ENCODE assay signal across 1 cellular context in the genomic region with DNA sequence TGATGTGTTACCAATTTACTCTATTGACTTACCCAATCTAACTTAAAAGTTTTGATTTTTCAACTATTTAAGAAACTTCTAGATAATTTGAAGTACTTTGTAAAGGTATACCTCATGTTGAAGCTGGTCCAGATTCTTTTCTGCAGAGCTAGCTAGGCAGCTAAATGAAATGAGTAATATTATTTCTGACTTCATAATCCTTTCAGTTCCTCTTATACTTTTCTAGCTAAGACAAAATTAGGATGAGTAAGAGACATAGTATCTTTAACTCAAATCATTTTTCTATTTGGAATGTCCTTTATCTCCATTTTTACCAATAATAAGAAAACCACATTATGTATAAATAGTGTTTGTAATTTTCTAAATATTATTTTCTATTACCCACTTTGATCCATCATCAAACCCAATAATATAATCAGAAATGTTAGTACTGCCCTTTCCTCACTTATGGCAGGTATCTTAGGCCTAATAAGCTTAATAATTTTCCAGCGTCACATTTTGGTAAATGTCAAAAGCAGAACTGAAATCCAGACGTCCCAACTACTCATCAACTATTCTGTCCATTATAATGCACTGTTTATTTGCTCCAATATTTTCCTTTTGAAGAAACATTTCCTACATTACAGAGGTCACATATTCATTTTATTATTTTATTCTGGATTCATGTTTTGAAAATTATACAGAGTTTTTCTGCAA.
TF ChIP-seq lines count a peak whose summit lies in the region.

No MANE protein-coding gene starts in this region.

TF ChIP-seq in SK-N-SH treated with all-trans-retinoic acid at 6 μM for 48 hours, 23 proteins besides CTCF, POLR2A, EP300 and RAD21 (continued from another document):
- TF ChIP-seq, protein P1, sequence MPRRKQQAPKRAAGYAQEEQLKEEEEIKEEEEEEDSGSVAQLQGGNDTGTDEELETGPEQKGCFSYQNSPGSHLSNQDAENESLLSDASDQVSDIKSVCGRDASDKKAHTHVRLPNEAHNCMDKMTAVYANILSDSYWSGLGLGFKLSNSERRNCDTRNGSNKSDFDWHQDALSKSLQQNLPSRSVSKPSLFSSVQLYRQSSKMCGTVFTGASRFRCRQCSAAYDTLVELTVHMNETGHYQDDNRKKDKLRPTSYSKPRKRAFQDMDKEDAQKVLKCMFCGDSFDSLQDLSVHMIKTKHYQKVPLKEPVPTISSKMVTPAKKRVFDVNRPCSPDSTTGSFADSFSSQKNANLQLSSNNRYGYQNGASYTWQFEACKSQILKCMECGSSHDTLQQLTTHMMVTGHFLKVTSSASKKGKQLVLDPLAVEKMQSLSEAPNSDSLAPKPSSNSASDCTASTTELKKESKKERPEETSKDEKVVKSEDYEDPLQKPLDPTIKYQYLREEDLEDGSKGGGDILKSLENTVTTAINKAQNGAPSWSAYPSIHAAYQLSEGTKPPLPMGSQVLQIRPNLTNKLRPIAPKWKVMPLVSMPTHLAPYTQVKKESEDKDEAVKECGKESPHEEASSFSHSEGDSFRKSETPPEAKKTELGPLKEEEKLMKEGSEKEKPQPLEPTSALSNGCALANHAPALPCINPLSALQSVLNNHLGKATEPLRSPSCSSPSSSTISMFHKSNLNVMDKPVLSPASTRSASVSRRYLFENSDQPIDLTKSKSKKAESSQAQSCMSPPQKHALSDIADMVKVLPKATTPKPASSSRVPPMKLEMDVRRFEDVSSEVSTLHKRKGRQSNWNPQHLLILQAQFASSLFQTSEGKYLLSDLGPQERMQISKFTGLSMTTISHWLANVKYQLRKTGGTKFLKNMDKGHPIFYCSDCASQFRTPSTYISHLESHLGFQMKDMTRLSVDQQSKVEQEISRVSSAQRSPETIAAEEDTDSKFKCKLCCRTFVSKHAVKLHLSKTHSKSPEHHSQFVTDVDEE (CRISPR knock-in tag; IDR thresholded peaks at IDR 0.05), result no peak
- TF ChIP-seq ESRRG (CRISPR knock-in tag; IDR thresholded peaks at IDR 0.05), result no peak
- TF ChIP-seq, protein P2, sequence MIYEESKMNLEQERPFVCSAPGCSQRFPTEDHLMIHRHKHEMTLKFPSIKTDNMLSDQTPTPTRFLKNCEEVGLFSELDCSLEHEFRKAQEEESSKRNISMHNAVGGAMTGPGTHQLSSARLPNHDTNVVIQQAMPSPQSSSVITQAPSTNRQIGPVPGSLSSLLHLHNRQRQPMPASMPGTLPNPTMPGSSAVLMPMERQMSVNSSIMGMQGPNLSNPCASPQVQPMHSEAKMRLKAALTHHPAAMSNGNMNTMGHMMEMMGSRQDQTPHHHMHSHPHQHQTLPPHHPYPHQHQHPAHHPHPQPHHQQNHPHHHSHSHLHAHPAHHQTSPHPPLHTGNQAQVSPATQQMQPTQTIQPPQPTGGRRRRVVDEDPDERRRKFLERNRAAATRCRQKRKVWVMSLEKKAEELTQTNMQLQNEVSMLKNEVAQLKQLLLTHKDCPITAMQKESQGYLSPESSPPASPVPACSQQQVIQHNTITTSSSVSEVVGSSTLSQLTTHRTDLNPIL (CRISPR knock-in tag; IDR thresholded peaks at IDR 0.05; ENCODE audit: low read depth), result no peak
- TF ChIP-seq ARNTL (CRISPR knock-in tag; IDR thresholded peaks at IDR 0.05; ENCODE audit: borderline replicate concordance, low read depth), result no peak
- TF ChIP-seq, protein P3, sequence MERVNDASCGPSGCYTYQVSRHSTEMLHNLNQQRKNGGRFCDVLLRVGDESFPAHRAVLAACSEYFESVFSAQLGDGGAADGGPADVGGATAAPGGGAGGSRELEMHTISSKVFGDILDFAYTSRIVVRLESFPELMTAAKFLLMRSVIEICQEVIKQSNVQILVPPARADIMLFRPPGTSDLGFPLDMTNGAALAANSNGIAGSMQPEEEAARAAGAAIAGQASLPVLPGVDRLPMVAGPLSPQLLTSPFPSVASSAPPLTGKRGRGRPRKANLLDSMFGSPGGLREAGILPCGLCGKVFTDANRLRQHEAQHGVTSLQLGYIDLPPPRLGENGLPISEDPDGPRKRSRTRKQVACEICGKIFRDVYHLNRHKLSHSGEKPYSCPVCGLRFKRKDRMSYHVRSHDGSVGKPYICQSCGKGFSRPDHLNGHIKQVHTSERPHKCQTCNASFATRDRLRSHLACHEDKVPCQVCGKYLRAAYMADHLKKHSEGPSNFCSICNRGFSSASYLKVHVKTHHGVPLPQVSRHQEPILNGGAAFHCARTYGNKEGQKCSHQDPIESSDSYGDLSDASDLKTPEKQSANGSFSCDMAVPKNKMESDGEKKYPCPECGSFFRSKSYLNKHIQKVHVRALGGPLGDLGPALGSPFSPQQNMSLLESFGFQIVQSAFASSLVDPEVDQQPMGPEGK (CRISPR knock-in tag; IDR thresholded peaks at IDR 0.05; ENCODE audit: borderline replicate concordance), result no peak
- TF ChIP-seq TCF4 (CRISPR knock-in tag; IDR thresholded peaks at IDR 0.05; ENCODE audit: borderline replicate concordance), result no peak
- TF ChIP-seq OSR1 (CRISPR knock-in tag; IDR thresholded peaks at IDR 0.05), result no peak
- TF ChIP-seq GLIS3 (CRISPR knock-in tag; IDR thresholded peaks at IDR 0.05), result no peak
- TF ChIP-seq SNAI2 (CRISPR knock-in tag; IDR thresholded peaks at IDR 0.05), result no peak
- TF ChIP-seq, protein P4, sequence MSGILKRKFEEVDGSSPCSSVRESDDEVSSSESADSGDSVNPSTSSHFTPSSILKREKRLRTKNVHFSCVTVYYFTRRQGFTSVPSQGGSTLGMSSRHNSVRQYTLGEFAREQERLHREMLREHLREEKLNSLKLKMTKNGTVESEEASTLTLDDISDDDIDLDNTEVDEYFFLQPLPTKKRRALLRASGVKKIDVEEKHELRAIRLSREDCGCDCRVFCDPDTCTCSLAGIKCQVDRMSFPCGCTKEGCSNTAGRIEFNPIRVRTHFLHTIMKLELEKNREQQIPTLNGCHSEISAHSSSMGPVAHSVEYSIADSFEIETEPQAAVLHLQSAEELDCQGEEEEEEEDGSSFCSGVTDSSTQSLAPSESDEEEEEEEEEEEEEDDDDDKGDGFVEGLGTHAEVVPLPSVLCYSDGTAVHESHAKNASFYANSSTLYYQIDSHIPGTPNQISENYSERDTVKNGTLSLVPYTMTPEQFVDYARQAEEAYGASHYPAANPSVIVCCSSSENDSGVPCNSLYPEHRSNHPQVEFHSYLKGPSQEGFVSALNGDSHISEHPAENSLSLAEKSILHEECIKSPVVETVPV (CRISPR knock-in tag; IDR thresholded peaks at IDR 0.05), result no peak
- TF ChIP-seq ZFP30 (CRISPR knock-in tag; IDR thresholded peaks at IDR 0.05), result no peak
- no peak for TF ChIP-seq PPARA (CRISPR knock-in tag; IDR thresholded peaks at IDR 0.05; ENCODE audit: borderline replicate concordance)
- TF ChIP-seq POU6F1 (CRISPR knock-in tag; IDR thresholded peaks at IDR 0.05; ENCODE audit: borderline replicate concordance, low read depth), result no peak
- TF ChIP-seq CSDC2 (CRISPR knock-in tag; IDR thresholded peaks at IDR 0.05), result no peak
TF ChIP-seq in SK-N-SH treated with all-trans-retinoic acid at 6 μM for 48 hours: peak in this region for 0.
